ENCODE assay signal across 9 cellular contexts in the genomic region with DNA sequence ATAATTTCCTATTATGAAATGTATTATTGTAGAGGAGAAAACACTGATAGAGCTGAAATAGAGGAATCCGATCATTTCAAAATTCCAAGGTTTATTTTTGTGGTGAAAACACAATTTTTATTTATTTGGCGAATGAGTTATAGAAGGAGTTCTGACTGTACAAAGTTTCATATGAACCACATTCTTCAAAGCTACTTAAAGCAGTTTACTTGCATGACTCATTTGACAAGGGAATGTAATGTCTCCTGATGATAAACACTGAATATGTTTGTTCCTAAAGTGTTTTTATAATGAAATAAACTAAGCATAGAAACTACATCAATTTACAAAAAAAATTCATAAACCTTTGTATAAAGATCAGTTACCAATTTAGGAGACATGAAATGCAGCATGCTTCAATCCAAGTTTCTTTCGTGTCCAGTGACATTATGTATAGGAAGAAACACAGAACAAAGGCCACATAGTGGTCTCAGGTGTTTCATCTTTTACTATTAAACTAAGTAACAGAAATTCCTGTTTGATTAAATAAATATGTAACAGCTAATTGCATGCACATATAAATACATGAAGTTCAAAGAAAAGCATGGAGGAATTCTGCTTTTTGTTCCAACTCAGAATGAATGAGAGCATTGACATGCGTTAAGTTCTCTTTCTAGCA. TPM values are rescaled to one million over a fixed set of nuclear protein-coding genes. Genes with fewer than 3 reads are reported as not detected.
DNase-seq lines count a peak whose midpoint lies in the region; ATAC-seq, FAIRE-seq and TF ChIP-seq lines count a peak whose summit lies in the region.
"Had no signal": no experiment of that assay in that cellular context is flagged by ENCODE, and none has a peak within 500 bp of the region (broad histone marks: within the 10 kb centered on the region; RNA-seq: fewer than 3 reads in every experiment).

No MANE protein-coding gene starts in this region.

- ATAC-seq in GM18517 (IDR thresholded peaks at IDR 0.05; ENCODE audit: unreplicated experiment) = peak; percentile 49

- no peaks in the 10 kb centered on the region for H3K36me3 ChIP-seq in bronchial epithelial cell (ENCODE audit: control insufficient read depth, insufficient read depth, low read length)

- H3K4me3 ChIP-seq in bronchial epithelial cell (ENCODE audit: low read depth, low read length) = no peak overlapping the region
- H3K4me3 ChIP-seq in retinal pigment epithelial cell (ENCODE audit: low read length) = no peak overlapping the region

- TF ChIP-seq CTCF in bronchial epithelial cell (IDR thresholded peaks at IDR 0.05; ENCODE audit: insufficient read depth, low read length, severe bottlenecking) (no peak), retinal pigment epithelial cell (conservative IDR thresholded peaks at IDR 0.05; ENCODE audit: low read depth, low read length) (no peak)

- peak; percentile 55 for DNase-seq in LoVo (ENCODE audit: low spot score)
- DNase-seq in bronchial epithelial cell (ENCODE audit: low read depth) = peak; percentile 77
- peak; percentile 33 for DNase-seq in retinal pigment epithelial cell (ENCODE audit: low read depth)
- no peak for DNase-seq in middle frontal gyrus (ENCODE audit: extremely low spot score, low spot score)
- DNase-seq in HuH-7.5 (ENCODE audit: low spot score) = no peak
- DNase-seq in stimulated activated CD4-positive, alpha-beta T cell treated with anti-CD3 and anti-CD28 coated beads, Interleukin-1b, Interleukin-23, amount 100 ng/mL, for 48 hours = no peak
- DNase-seq in OCI-M2 (lab: John Stamatoyannopoulos, UW; ENCODE audit: unreplicated experiment) = no peak

- FAIRE-seq in bronchial epithelial cell (lab: Jason Lieb, UNC) = no peak
- FAIRE-seq: GM19239 had no signal

- H3K27me3 ChIP-seq in bronchial epithelial cell (ENCODE audit: control insufficient read depth, insufficient read depth, low read length) = no peaks in the 10 kb centered on the region

RNA-seq across cellular contexts. Expression of a gene that starts 2.4 kb away (rescaled TPM):
- 2.1 and 4.5 TPM in 2 replicates for total RNA-seq in bronchial epithelial cell

Comparison
In these comparisons a context has a peak if more than half of its experiments do, and no peak if none do; other contexts are left out.
1. DNase-seq: peak in LoVo (single experiment), bronchial epithelial cell (single experiment) and retinal pigment epithelial cell (single experiment); none in middle frontal gyrus (single experiment), HuH-7.5 (single experiment), stimulated activated CD4-positive, alpha-beta T cell treated with anti-CD3 and anti-CD28 coated beads, Interleukin-1b, Interleukin-23, amount 100 ng/mL, for 48 hours (single experiment) and OCI-M2 (single experiment).